10 cellular contexts compared by ENCODE assay signal in the genomic region with DNA sequence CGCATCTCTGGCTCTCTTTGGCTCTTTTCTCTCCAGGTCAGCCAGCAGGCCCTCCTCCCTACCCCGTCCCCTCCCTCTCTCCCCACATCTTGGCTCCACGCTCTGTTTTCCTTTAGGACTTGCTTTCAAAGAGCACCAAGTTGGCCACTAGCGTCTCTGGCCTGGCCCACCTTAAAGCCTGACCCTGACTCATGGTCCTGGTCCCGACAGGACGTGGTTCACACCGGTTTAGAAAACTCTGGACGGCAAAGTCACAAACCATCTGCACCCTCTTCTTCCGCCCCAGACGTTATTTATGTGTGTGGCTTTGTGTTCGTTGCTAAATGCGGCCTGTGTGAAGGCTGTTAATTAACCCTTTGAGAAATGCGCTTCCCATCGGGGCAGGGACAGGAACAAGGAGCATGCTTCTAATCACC.
DNase-seq lines count a peak whose midpoint lies in the region; ATAC-seq and TF ChIP-seq lines count a peak whose summit lies in the region.
"Had no signal": no experiment of that assay in that cellular context is flagged by ENCODE, and none has a peak within 500 bp of the region (broad histone marks: within the 10 kb centered on the region; RNA-seq: fewer than 3 reads in every experiment).

No MANE protein-coding gene starts in this region.

- DNase-seq in H9 (no peak), islet precursor cell (peak; percentile 84), sigmoid colon (peak; percentile 94), MM.1S (no peak), hepatic stellate cell (ENCODE audit: low spot score) (no peak)
- DNase-seq: activated CD8-positive, alpha-beta memory T cell treated with anti-CD3 and anti-CD28 coated beads, Interleukin-2, amount 50 U/mL, for 4 hours; RPMI8226 had no signal

- H3K27ac Mint-ChIP-seq in H9 = peak overlapping the region in 1 of 3 experiments; percentile 91; a peak in 2 of 7 replicates

- H3K36me3 ChIP-seq in sigmoid colon (no peaks in the 10 kb centered on the region), MM.1S (replicated peaks; ENCODE audit: insufficient read depth, low read length) (no peaks in the 10 kb centered on the region)

- no peak overlapping the region for H3K56ac ChIP-seq in H9 (ENCODE audit: insufficient read length, low read depth, low read length)

- no peak overlapping the region for H2BK20ac ChIP-seq in H9 (ENCODE audit: low read depth, low read length, poor library complexity, severe bottlenecking)

- no peak overlapping the region for H3K18ac ChIP-seq in H9 (ENCODE audit: insufficient read length, low read depth, low read length)

- H2BK5ac ChIP-seq in H9 (ENCODE audit: insufficient read length, low read length) = no peak overlapping the region

- H4K8ac ChIP-seq in H9 (replicated peaks; ENCODE audit: insufficient read length, low read depth, low read length) = no peak overlapping the region

- no peak overlapping the region for H3K27ac ChIP-seq in H9 (ENCODE audit: insufficient read length, low read depth, low read length)
- peak overlapping the region; percentile 21 for H3K27ac ChIP-seq in adipose tissue (ENCODE audit: low read depth, low read length)
- peak overlapping the region; percentile 66 to 74 (median 70) for H3K27ac ChIP-seq in sigmoid colon
- no peak overlapping the region for H3K27ac ChIP-seq in MM.1S (ENCODE audit: low read length)

- no peaks in the 10 kb centered on the region for H3K36me3 Mint-ChIP-seq in H9 (ENCODE audit: insufficient read depth in 1 of 3, low read depth in 3 of 3)

- no peak overlapping the region for H3K23ac ChIP-seq in H9 (ENCODE audit: insufficient read length, low read depth, low read length)

- no peak overlapping the region for H2BK120ac ChIP-seq in H9 (ENCODE audit: low read depth, low read length, poor library complexity, severe bottlenecking)

- no peak for TF ChIP-seq CTCF in H9 (conservative IDR thresholded peaks at IDR 0.05)
- TF ChIP-seq CTCF in sigmoid colon (IDR thresholded peaks at IDR 0.05) = no peak
- no peak for TF ChIP-seq CTCF in MM.1S (IDR thresholded peaks at IDR 0.05; ENCODE audit: low read length)

- H2AK5ac ChIP-seq in H9 (ENCODE audit: insufficient read length, low read length) = no peak overlapping the region

- H3K4me2 ChIP-seq in H9 (ENCODE audit: insufficient read depth, insufficient read length, low read length) (no peak overlapping the region), MM.1S (ENCODE audit: low read depth, low read length) (no peak overlapping the region)

- intact Hi-C loops in sigmoid colon (cut with DNase I) = no loop called here

- H3K79me1 ChIP-seq in H9 (ENCODE audit: insufficient read depth, low read depth, low read length, poor library complexity, severe bottlenecking) = no peaks in the 10 kb centered on the region

- WGBS in H9 (ENCODE audit: extremely low coverage, insufficient read length, low lambda C conversion rate) = no CpG with 5 or more reads among the region's 14 CpGs
- WGBS in adipose tissue, 3 donors = 7 to 67% (median 11%) methylated on average over 14 of the region's 14 CpGs
- WGBS in sigmoid colon, 2 donors = 41 to 77% methylated on average over 14 of the region's 14 CpGs

- H3K9me3 Mint-ChIP-seq in H9 = no peaks in the 10 kb centered on the region

- no peaks in the 10 kb centered on the region for H3K9me2 ChIP-seq in MM.1S (replicated peaks; ENCODE audit: insufficient read depth, low read length)

- H3K14ac ChIP-seq in H9 (ENCODE audit: insufficient read depth, low read length) = 0 out of 2 replicates have a peak overlapping the region, but pooled peaks have one; percentile 12

- H4K91ac ChIP-seq in H9 (ENCODE audit: insufficient read length, low read depth, low read length) = no peak overlapping the region

- no peaks in the 10 kb centered on the region for H3K23me2 ChIP-seq in H9 (ENCODE audit: insufficient read length, low read depth, low read length, poor library complexity, severe bottlenecking)

- H3K9me3 ChIP-seq in H9 (ENCODE audit: control insufficient read depth, low read depth, low read length) (no peaks in the 10 kb centered on the region), sigmoid colon (no peaks in the 10 kb centered on the region), MM.1S (replicated peaks; ENCODE audit: insufficient read depth, low read length) (no peaks in the 10 kb centered on the region)

- no peaks in the 10 kb centered on the region for H3F3A ChIP-seq in MM.1S (ENCODE audit: insufficient read depth, low read length)

- H3K27me3 ChIP-seq in H9 (ENCODE audit: insufficient read depth, low read length) (no peaks in the 10 kb centered on the region), sigmoid colon (no peaks in the 10 kb centered on the region), MM.1S (replicated peaks; ENCODE audit: insufficient read depth, low read length) (no peaks in the 10 kb centered on the region)

- H3K4me3 ChIP-seq in sigmoid colon = no peak overlapping the region
- no peak overlapping the region for H3K4me3 ChIP-seq in MM.1S (ENCODE audit: low read length)

- H3K9ac ChIP-seq in H9 (ENCODE audit: extremely low read depth, insufficient read length, low read length) (no peak overlapping the region), MM.1S (ENCODE audit: low read length) (no peak overlapping the region)

- H2AFZ ChIP-seq in H9 (ENCODE audit: low read length) = peak overlapping the region; percentile 69
- H2AFZ ChIP-seq in MM.1S (ENCODE audit: low read length) = no peak overlapping the region

- H3K4me1 Mint-ChIP-seq in H9 = peaks cover 50 to 51% of the 10 kb centered on the region in 2 experiments

- H4K5ac ChIP-seq in H9 (ENCODE audit: insufficient read length, low read depth, low read length) = no peak overlapping the region

- no peak overlapping the region for H3K4ac ChIP-seq in H9 (ENCODE audit: low read depth, low read length)

- H3K4me3 Mint-ChIP-seq in H9 = peak overlapping the region in 1 of 2 experiments; percentile 10; a peak in 1 of 5 replicates

- TF ChIP-seq POLR2A in sigmoid colon (IDR thresholded peaks at IDR 0.05) = no peak

- H3T11ph ChIP-seq in H9 (ENCODE audit: low read length) = no peak overlapping the region

- H3K4me1 ChIP-seq in H9 (ENCODE audit: insufficient read depth, low read length) (peaks cover 4% of the 10 kb centered on the region; the same call in 1 of the 2 replicates), sigmoid colon (peaks cover 0 to 62% (median 49%) of the 10 kb centered on the region in 4 donors), MM.1S (ENCODE audit: low read length) (no peaks in the 10 kb centered on the region)

- peaks cover 7% of the 10 kb centered on the region for H3K27me3 Mint-ChIP-seq in H9 (ENCODE audit: low read depth)

- H4K20me1 ChIP-seq in H9 (ENCODE audit: control insufficient read depth, insufficient read depth, insufficient read length) (no peaks in the 10 kb centered on the region), MM.1S (ENCODE audit: insufficient read depth, low read length) (no peaks in the 10 kb centered on the region)

- no peak for TF ChIP-seq EP300 in sigmoid colon (IDR thresholded peaks at IDR 0.05)

- H2BK15ac ChIP-seq in H9 (ENCODE audit: low read depth, low read length) = no peak overlapping the region

- ATAC-seq in GM18517 (IDR thresholded peaks at IDR 0.05; ENCODE audit: unreplicated experiment) = no peak
- no peak for ATAC-seq in HG03135 (IDR thresholded peaks at IDR 0.05; ENCODE audit: unreplicated experiment)

- H3K79me2 ChIP-seq in H9 (ENCODE audit: insufficient read depth, low read length) (no peaks in the 10 kb centered on the region), MM.1S (ENCODE audit: low read length) (no peaks in the 10 kb centered on the region)

- no peak overlapping the region for H2BK12ac ChIP-seq in H9 (ENCODE audit: insufficient read length, low read depth, low read length)

Comparison
In these comparisons a context has a peak if more than half of its experiments do, and no peak if none do; other contexts are left out.
1. DNase-seq: peak in islet precursor cell (single experiment) and sigmoid colon (single experiment); none in H9 (single experiment), MM.1S (single experiment) and hepatic stellate cell (single experiment).
2. H3K27ac ChIP-seq: peak in adipose tissue (single experiment) and sigmoid colon (4 of 4); none in H9 (single experiment) and MM.1S (single experiment).